2 cellular contexts compared by ENCODE assay signal in genomic region chr6:131070061-131070460, GRCh38.
TF ChIP-seq lines count a peak whose summit lies in the region.

No MANE protein-coding gene starts in this region.

TF ChIP-seq in GM23338, 12 proteins besides CTCF, POLR2A, EP300 and RAD21 (continued from another document):
- TF ChIP-seq POLR2AphosphoS5 (IDR thresholded peaks at IDR 0.05; ENCODE audit: low read depth) = no peak

TF ChIP-seq in H1, 55 proteins besides CTCF, POLR2A, EP300 and RAD21 (continued from another document):
- TF ChIP-seq EZH2 (IDR thresholded peaks at IDR 0.05; ENCODE audit: low read depth, low read length, severe bottlenecking) = no peak
